In genomic region chr1:197321821-197322220, GRCh38 we compare ENCODE assay signal across 26 cellular contexts. TPM values are rescaled to one million over a fixed set of nuclear protein-coding genes. Genes with fewer than 3 reads are reported as not detected.
"Had no signal": no experiment of that assay in that cellular context is flagged by ENCODE, and none has a peak within 500 bp of the region (broad histone marks: within the 10 kb centered on the region; RNA-seq: fewer than 3 reads in every experiment).

No MANE protein-coding gene starts in this region.

- H3K36me3 ChIP-seq: breast epithelium, lower lobe of right lung, right lobe of liver, stomach, upper lobe of right lung, WERI-Rb-1 had no signal

- DNase-seq: activated CD4-positive, alpha-beta T cell treated with anti-CD3 and anti-CD28 coated beads, Interleukin-2, amount 10 ng/mL, durations not matched to agents 7 days and 5 days; activated CD4-positive, CD25-positive, alpha-beta regulatory T cell treated with anti-CD3 and anti-CD28 coated beads, Interleukin-2, amount 50 U/mL, for 72 hours; activated CD8-positive, alpha-beta memory T cell treated with anti-CD3 and anti-CD28 coated beads, Interleukin-2, amount 10 ng/mL, durations not matched to agents 7 days and 5 days; activated CD8-positive, alpha-beta T cell treated with anti-CD3 and anti-CD28 coated beads for 36 hours; activated effector memory CD4-positive, alpha-beta T cell treated with anti-CD3 and anti-CD28 coated beads, Interleukin-2, amount 50 U/mL, for 16 hours; activated naive CD4-positive, alpha-beta T cell treated with anti-CD3 and anti-CD28 coated beads, Interleukin-2, amount 10 ng/mL, durations not matched to agents 7 days and 5 days; activated T-cell treated with anti-CD3 and anti-CD28 coated beads for 4 hours; endodermal cell; foreskin fibroblast; kidney; lower lobe of right lung; mesendoderm; mucosa of descending colon; nephron progenitor cell; right lobe of liver; small intestine; stimulated activated CD4-positive, alpha-beta T cell treated with anti-CD3 and anti-CD28 coated beads, Interleukin-2, amount 100 ng/mL, for 24 hours; stomach; T-helper 1 cell; upper lobe of right lung; WERI-Rb-1 had no signal

- H3K27ac ChIP-seq: breast epithelium, coronary artery, lower lobe of right lung, right lobe of liver, stomach, upper lobe of right lung, WERI-Rb-1 had no signal

- H3K27me3 ChIP-seq: breast epithelium, right lobe of liver, stomach, upper lobe of right lung had no signal

- ATAC-seq: activated CD8-positive, alpha-beta memory T cell treated with anti-CD3 and anti-CD28 coated beads, Interleukin-2, amount 10 ng/mL, durations not matched to agents 7 days and 5 days; activated CD8-positive, alpha-beta T cell treated with anti-CD3 and anti-CD28 coated beads for 36 hours; left lobe of liver; mucosa of descending colon; right lobe of liver had no signal

- H3K4me1 ChIP-seq: breast epithelium, lower lobe of right lung, right lobe of liver, upper lobe of right lung had no signal

- H3K27ac Mint-ChIP-seq: activated CD4-positive, alpha-beta T cell treated with anti-CD3 and anti-CD28 coated beads, Interleukin-2, amount 10 ng/mL, durations not matched to agents 7 days and 5 days; activated CD8-positive, alpha-beta memory T cell treated with anti-CD3 and anti-CD28 coated beads, Interleukin-2, amount 10 ng/mL, durations not matched to agents 7 days and 5 days; activated CD8-positive, alpha-beta T cell treated with anti-CD3 and anti-CD28 coated beads for 36 hours; activated naive CD4-positive, alpha-beta T cell treated with anti-CD3 and anti-CD28 coated beads, Interleukin-2, amount 10 ng/mL, durations not matched to agents 7 days and 5 days; endodermal cell; nephron progenitor cell; stimulated activated memory B cell treated with anti-CD40 and anti-IgM and Interleukin-4, amounts not matched to agents 10 μg/mL and 1 μg/mL and 100 μg/mL, for 72 hours had no signal

- H3K4me3 ChIP-seq: breast epithelium, coronary artery, lower lobe of right lung, mucosa of descending colon, right lobe of liver, stomach, upper lobe of right lung had no signal

- H3K9me3 ChIP-seq: breast epithelium, lower lobe of right lung, mucosa of descending colon, right lobe of liver, stomach, upper lobe of right lung had no signal

- H3K4me1 Mint-ChIP-seq: activated CD4-positive, alpha-beta T cell treated with anti-CD3 and anti-CD28 coated beads, Interleukin-2, amount 10 ng/mL, durations not matched to agents 7 days and 5 days; activated CD8-positive, alpha-beta memory T cell treated with anti-CD3 and anti-CD28 coated beads, Interleukin-2, amount 10 ng/mL, durations not matched to agents 7 days and 5 days; activated naive CD4-positive, alpha-beta T cell treated with anti-CD3 and anti-CD28 coated beads, Interleukin-2, amount 10 ng/mL, durations not matched to agents 7 days and 5 days; endodermal cell; nephron progenitor cell; stimulated activated memory B cell treated with anti-CD40 and anti-IgM and Interleukin-4, amounts not matched to agents 10 μg/mL and 1 μg/mL and 100 μg/mL, for 72 hours had no signal

- H3K27me3 Mint-ChIP-seq: activated CD4-positive, alpha-beta T cell treated with anti-CD3 and anti-CD28 coated beads, Interleukin-2, amount 10 ng/mL, durations not matched to agents 7 days and 5 days; activated CD8-positive, alpha-beta memory T cell treated with anti-CD3 and anti-CD28 coated beads, Interleukin-2, amount 10 ng/mL, durations not matched to agents 7 days and 5 days; activated CD8-positive, alpha-beta T cell treated with anti-CD3 and anti-CD28 coated beads for 36 hours; activated naive CD4-positive, alpha-beta T cell treated with anti-CD3 and anti-CD28 coated beads, Interleukin-2, amount 10 ng/mL, durations not matched to agents 7 days and 5 days; stimulated activated memory B cell treated with anti-CD40 and anti-IgM and Interleukin-4, amounts not matched to agents 10 μg/mL and 1 μg/mL and 100 μg/mL, for 72 hours had no signal

- H3K9me3 Mint-ChIP-seq: activated CD4-positive, alpha-beta T cell treated with anti-CD3 and anti-CD28 coated beads, Interleukin-2, amount 10 ng/mL, durations not matched to agents 7 days and 5 days; activated CD8-positive, alpha-beta T cell treated with anti-CD3 and anti-CD28 coated beads for 36 hours; activated naive CD4-positive, alpha-beta T cell treated with anti-CD3 and anti-CD28 coated beads, Interleukin-2, amount 10 ng/mL, durations not matched to agents 7 days and 5 days; endodermal cell; nephron progenitor cell; stimulated activated memory B cell treated with anti-CD40 and anti-IgM and Interleukin-4, amounts not matched to agents 10 μg/mL and 1 μg/mL and 100 μg/mL, for 72 hours had no signal

- H3K4me3 Mint-ChIP-seq: activated CD4-positive, alpha-beta T cell treated with anti-CD3 and anti-CD28 coated beads, Interleukin-2, amount 10 ng/mL, durations not matched to agents 7 days and 5 days; activated CD8-positive, alpha-beta memory T cell treated with anti-CD3 and anti-CD28 coated beads, Interleukin-2, amount 10 ng/mL, durations not matched to agents 7 days and 5 days; activated CD8-positive, alpha-beta T cell treated with anti-CD3 and anti-CD28 coated beads for 36 hours; activated naive CD4-positive, alpha-beta T cell treated with anti-CD3 and anti-CD28 coated beads, Interleukin-2, amount 10 ng/mL, durations not matched to agents 7 days and 5 days; endodermal cell; nephron progenitor cell; stimulated activated memory B cell treated with anti-CD40 and anti-IgM and Interleukin-4, amounts not matched to agents 10 μg/mL and 1 μg/mL and 100 μg/mL, for 72 hours had no signal

- H3K36me3 Mint-ChIP-seq: activated CD8-positive, alpha-beta memory T cell treated with anti-CD3 and anti-CD28 coated beads, Interleukin-2, amount 10 ng/mL, durations not matched to agents 7 days and 5 days; activated naive CD4-positive, alpha-beta T cell treated with anti-CD3 and anti-CD28 coated beads, Interleukin-2, amount 10 ng/mL, durations not matched to agents 7 days and 5 days; stimulated activated memory B cell treated with anti-CD40 and anti-IgM and Interleukin-4, amounts not matched to agents 10 μg/mL and 1 μg/mL and 100 μg/mL, for 72 hours had no signal

RNA-seq across cellular contexts. Expression of gene CRB1, which starts 53.8 kb away (rescaled TPM):
- total RNA-seq: activated CD8-positive, alpha-beta memory T cell treated with anti-CD3 and anti-CD28 coated beads, Interleukin-2, amount 10 ng/mL, durations not matched to agents 7 days and 5 days; activated CD8-positive, alpha-beta T cell treated with anti-CD3 and anti-CD28 coated beads for 36 hours; endodermal cell; glomerular endothelial cell; left lobe of liver had no signal
